ENCODE assay signal across 1 cellular context in genomic region chr12:98418357-98419075, GRCh38.
TF ChIP-seq lines count a peak whose summit lies in the region.

No MANE protein-coding gene starts in this region.

TF ChIP-seq in IMR-90, 13 proteins besides CTCF, POLR2A, EP300 and RAD21 (continued from another document):
- TF ChIP-seq MAFK (IDR thresholded peaks at IDR 0.05; ENCODE audit: low read depth, low read length) (no peak), MAZ (IDR thresholded peaks at IDR 0.05; ENCODE audit: borderline replicate concordance, low read depth, low read length) (peak; percentile 29; the same call in 1 of the 2 replicates), USF2 (IDR thresholded peaks at IDR 0.05; ENCODE audit: low read depth, low read length) (no peak), RCOR1 (IDR thresholded peaks at IDR 0.05; ENCODE audit: insufficient replicate concordance, low read length) (peak; percentile 72), MXI1 (IDR thresholded peaks at IDR 0.05; ENCODE audit: borderline replicate concordance, low read depth, low read length) (peak; percentile 88), RFX5 (IDR thresholded peaks at IDR 0.05; ENCODE audit: low read depth, low read length) (no peak), SMC3 (IDR thresholded peaks at IDR 0.05; ENCODE audit: low read depth, low read length) (no peak)
